In genomic region chr15:45021331-45021730, GRCh38 we compare ENCODE assay signal across 18 cellular contexts. TPM values are rescaled to one million over a fixed set of nuclear protein-coding genes. Genes with fewer than 3 reads are reported as not detected.
DNase-seq lines count a peak whose midpoint lies in the region; ATAC-seq and TF ChIP-seq lines count a peak whose summit lies in the region.
"Had no signal": no experiment of that assay in that cellular context is flagged by ENCODE, and none has a peak within 500 bp of the region (broad histone marks: within the 10 kb centered on the region; RNA-seq: fewer than 3 reads in every experiment).

No MANE protein-coding gene starts in this region.

- H3K9me3 Mint-ChIP-seq in activated T-cell treated with anti-CD3 and anti-CD28 coated beads, Interleukin-2, amount 50 U/mL, for 72 hours: peaks cover 0 to 3% of the 10 kb centered on the region in 2 donors
- H3K9me3 Mint-ChIP-seq in type B pancreatic cell: no peaks in the 10 kb centered on the region
- H3K9me3 Mint-ChIP-seq: stimulated activated effector memory CD8-positive, alpha-beta T cell treated with anti-CD3 and anti-CD28 coated beads, Interleukin-12 subunit alpha, Interleukin-12 subunit beta, amount 100 ng/mL, for 72 hours had no signal

- H3K4me3 Mint-ChIP-seq in activated T-cell treated with anti-CD3 and anti-CD28 coated beads, Interleukin-2, amount 50 U/mL, for 72 hours: peak overlapping the region; percentile 8 to 10
- H3K4me3 Mint-ChIP-seq in type B pancreatic cell: peak overlapping the region; percentile 78
- H3K4me3 Mint-ChIP-seq: endodermal cell had no signal

- H3K4me3 ChIP-seq in adipocyte (ENCODE audit: low read length): no peak overlapping the region
- H3K4me3 ChIP-seq: upper lobe of left lung had no signal

- no peaks in the 10 kb centered on the region for H3K27me3 ChIP-seq in adipocyte (replicated peaks; ENCODE audit: control insufficient read depth, insufficient read depth, low read length)
- H3K27me3 ChIP-seq: Peyer's patch, upper lobe of left lung had no signal

- H3K36me3 ChIP-seq in adipocyte (ENCODE audit: control insufficient read depth, insufficient read depth, low read length, severe bottlenecking): no peaks in the 10 kb centered on the region
- H3K36me3 ChIP-seq: Peyer's patch, upper lobe of left lung had no signal

- H3K4me1 Mint-ChIP-seq in activated T-cell treated with anti-CD3 and anti-CD28 coated beads, Interleukin-2, amount 50 U/mL, for 72 hours (ENCODE audit: low read depth): peaks cover 23% of the 10 kb centered on the region
- peaks cover 15% of the 10 kb centered on the region for H3K4me1 Mint-ChIP-seq in type B pancreatic cell (ENCODE audit: unreplicated experiment)

- H3K27me3 Mint-ChIP-seq in activated T-cell treated with anti-CD3 and anti-CD28 coated beads, Interleukin-2, amount 50 U/mL, for 72 hours (ENCODE audit: low read depth): peaks cover 32% of the 10 kb centered on the region
- H3K27me3 Mint-ChIP-seq in type B pancreatic cell: peaks cover 23% of the 10 kb centered on the region

- DNase-seq in activated T-cell treated with anti-CD3 and anti-CD28 coated beads, Interleukin-2, amount 50 U/mL, for 72 hours: no peak
- DNase-seq in activated T-cell treated with anti-CD3 and anti-CD28 coated beads for 4 hours (no peak), adipocyte (ENCODE audit: low read depth) (peak; percentile 42), iris pigment epithelial cell (ENCODE audit: low read depth) (peak; percentile 50), type B pancreatic cell (ENCODE audit: extremely low spot score, unreplicated experiment) (no peak), pons (ENCODE audit: low spot score) (no peak), SK-N-DZ (ENCODE audit: low spot score) (no peak)
- DNase-seq: activated CD4-positive, alpha-beta T cell treated with anti-CD3 and anti-CD28 coated beads for 1 hour; cerebellar nuclear complex; COR-L47; endodermal cell; NCI-H2081 treated with DMSO at 0.1 percent for 48 hours; NCI-H748 treated with DMSO at 0.1 percent for 48 hours; Peyer's patch had no signal

- TF ChIP-seq CTCF in type B pancreatic cell (conservative IDR thresholded peaks at IDR 0.05): no peak

- H3K27ac Mint-ChIP-seq in activated T-cell treated with anti-CD3 and anti-CD28 coated beads, Interleukin-2, amount 50 U/mL, for 72 hours: no peak overlapping the region
- peak overlapping the region; percentile 84 for H3K27ac Mint-ChIP-seq in type B pancreatic cell
- H3K27ac Mint-ChIP-seq: endodermal cell; stimulated activated effector memory CD8-positive, alpha-beta T cell treated with anti-CD3 and anti-CD28 coated beads, Interleukin-12 subunit alpha, Interleukin-12 subunit beta, amount 100 ng/mL, for 72 hours had no signal

- no peak overlapping the region for H3K9ac ChIP-seq in adipocyte (ENCODE audit: low read length)

- peaks cover 13% of the 10 kb centered on the region for H3K4me1 ChIP-seq in adipocyte (ENCODE audit: control insufficient read depth, insufficient read depth, low read length)

- ATAC-seq in activated T-cell treated with anti-CD3 and anti-CD28 coated beads, Interleukin-2, amount 50 U/mL, for 72 hours (replicated peaks in 1 of 2): no peak
- ATAC-seq in GM18870 (IDR thresholded peaks at IDR 0.05; ENCODE audit: unreplicated experiment): no peak
- ATAC-seq: HCT116; stimulated activated effector memory CD8-positive, alpha-beta T cell treated with anti-CD3 and anti-CD28 coated beads, Interleukin-12 subunit alpha, Interleukin-12 subunit beta, amount 100 ng/mL, for 72 hours had no signal

- no peaks in the 10 kb centered on the region for H3K36me3 Mint-ChIP-seq in activated T-cell treated with anti-CD3 and anti-CD28 coated beads, Interleukin-2, amount 50 U/mL, for 72 hours (ENCODE audit: insufficient read depth in 2 of 2)
- H3K36me3 Mint-ChIP-seq in type B pancreatic cell: peaks cover 3% of the 10 kb centered on the region
- H3K36me3 Mint-ChIP-seq: stimulated activated effector memory CD8-positive, alpha-beta T cell treated with anti-CD3 and anti-CD28 coated beads, Interleukin-12 subunit alpha, Interleukin-12 subunit beta, amount 100 ng/mL, for 72 hours had no signal

- no peaks in the 10 kb centered on the region for H3K9me3 ChIP-seq in adipocyte (ENCODE audit: control insufficient read depth, low read length)
- H3K9me3 ChIP-seq: Peyer's patch, upper lobe of left lung had no signal

RNA-seq across cellular contexts. Expression of gene SORD, which starts 1.7 kb away (rescaled TPM):
- 10 to 100 TPM in 1 of 2 donors, 1 to 10 TPM in 1; 10.0 to 17.6 TPM for total RNA-seq in activated T-cell treated with anti-CD3 and anti-CD28 coated beads, Interleukin-2, amount 50 U/mL, for 72 hours
- total RNA-seq in type B pancreatic cell (ENCODE audit: low replicate concordance): 58.7 and 72.7 TPM in 2 replicates
- polyA plus RNA-seq in SK-N-DZ (2014; cell fraction: cytosol; rRNA removed): 93.6 and 108 TPM in 2 replicates
- 225 and 238 TPM in 2 replicates for polyA plus RNA-seq in SK-N-DZ (2014; cell fraction: nucleus; rRNA removed)

Comparison
In these comparisons a context has a peak if more than half of its experiments do, and no peak if none do; other contexts are left out.
1. DNase-seq: peak in adipocyte (single experiment) and iris pigment epithelial cell (single experiment); none in activated T-cell treated with anti-CD3 and anti-CD28 coated beads, Interleukin-2, amount 50 U/mL, for 72 hours (0 of 2), activated T-cell treated with anti-CD3 and anti-CD28 coated beads for 4 hours (single experiment), type B pancreatic cell (single experiment), pons (single experiment) and SK-N-DZ (single experiment).